7 cellular contexts compared by ENCODE assay signal in the genomic region with DNA sequence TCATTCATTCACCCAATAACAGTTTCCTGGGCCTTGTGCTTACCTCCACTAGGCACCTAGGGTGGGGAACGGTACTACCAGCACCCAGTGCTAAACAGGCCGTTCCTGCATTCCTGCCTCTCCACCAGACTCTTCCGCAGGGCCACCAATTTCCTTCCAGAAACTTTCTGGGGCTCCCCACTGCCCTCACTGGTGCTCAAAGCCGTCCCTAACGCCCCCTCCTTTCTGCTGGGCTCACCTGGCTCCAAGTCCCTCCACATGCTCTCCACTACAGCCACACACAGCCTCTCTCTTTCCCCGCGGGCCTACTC. TPM values are rescaled to one million over a fixed set of nuclear protein-coding genes. Genes with fewer than 3 reads are reported as not detected.
A peak's percentile ranks its signal among the peaks of the same experiment; 100 is the strongest.
DNase-seq lines count a peak whose midpoint lies in the region; ATAC-seq and TF ChIP-seq lines count a peak whose summit lies in the region.

No MANE protein-coding gene starts in this region.

- H3K4me3 Mint-ChIP-seq in activated CD8-positive, alpha-beta T cell treated with anti-CD3 and anti-CD28 coated beads for 36 hours = peak overlapping the region; percentile 91

- H3K27ac ChIP-seq in subcutaneous abdominal adipose tissue (ENCODE audit: low read depth, low read length) = peak overlapping the region; percentile 69

- peak overlapping the region; percentile 49 for H3K9ac ChIP-seq in iPS-15b (ENCODE audit: low read depth, low read length)
- H3K9ac ChIP-seq in subcutaneous abdominal adipose tissue (ENCODE audit: low read length in 5 of 5) = peak overlapping the region in 2 of 5 donors; percentile 48 to 64

- no peaks in the 10 kb centered on the region for H3K9me3 Mint-ChIP-seq in activated CD8-positive, alpha-beta T cell treated with anti-CD3 and anti-CD28 coated beads for 36 hours

- no peak for DNase-seq in activated CD8-positive, alpha-beta T cell treated with anti-CD3 and anti-CD28 coated beads for 36 hours
- DNase-seq in middle frontal gyrus (ENCODE audit: extremely low spot score, low spot score) (no peak), occipital lobe (lab: John Stamatoyannopoulos, UW) (no peak), NCI-H128 (lab: John Stamatoyannopoulos, UW; ENCODE audit: unreplicated experiment) (no peak)

- peak; percentile 2 for ATAC-seq in HG03095 (IDR thresholded peaks at IDR 0.05; ENCODE audit: unreplicated experiment)
- ATAC-seq in activated CD8-positive, alpha-beta T cell treated with anti-CD3 and anti-CD28 coated beads for 36 hours = peak; percentile 1

- peak overlapping the region; percentile 92 for H3K27ac Mint-ChIP-seq in activated CD8-positive, alpha-beta T cell treated with anti-CD3 and anti-CD28 coated beads for 36 hours

- H3K36me3 Mint-ChIP-seq in activated CD8-positive, alpha-beta T cell treated with anti-CD3 and anti-CD28 coated beads for 36 hours (ENCODE audit: low read depth) = peaks cover 66% of the 10 kb centered on the region

- peak overlapping the region; percentile 69 for H3K4me3 ChIP-seq in iPS-15b (ENCODE audit: low read depth, low read length)
- peak overlapping the region in 3 of 5 donors; percentile 68 to 71 (median 71) for H3K4me3 ChIP-seq in subcutaneous abdominal adipose tissue (ENCODE audit: low read depth in 1 of 5, low read length in 5 of 5)

- peaks cover 74% of the 10 kb centered on the region for H3K4me1 Mint-ChIP-seq in activated CD8-positive, alpha-beta T cell treated with anti-CD3 and anti-CD28 coated beads for 36 hours (ENCODE audit: low read depth)

- peaks cover 3% of the 10 kb centered on the region for H3K27me3 ChIP-seq in iPS-15b (ENCODE audit: control insufficient read depth, insufficient read depth, low read length)
- H3K27me3 ChIP-seq in subcutaneous abdominal adipose tissue (ENCODE audit: control insufficient read depth in 5 of 5, insufficient read depth in 4 of 5, low read length in 5 of 5) = peaks cover 0 to 5% (median 4%) of the 10 kb centered on the region in 5 donors

- H3K4me1 ChIP-seq in iPS-15b (ENCODE audit: control insufficient read depth, insufficient read depth, low read length) = peaks cover 35% of the 10 kb centered on the region
- peaks cover 0 to 22% (median 12%) of the 10 kb centered on the region in 5 donors for H3K4me1 ChIP-seq in subcutaneous abdominal adipose tissue (ENCODE audit: control insufficient read depth in 5 of 5, insufficient read depth in 5 of 5, low read length in 5 of 5)

- H3K36me3 ChIP-seq in iPS-15b (ENCODE audit: control insufficient read depth, insufficient read depth, low read length) (no peaks in the 10 kb centered on the region), subcutaneous abdominal adipose tissue (ENCODE audit: control insufficient read depth in 5 of 5, insufficient read depth in 5 of 5, low read length in 5 of 5) (peaks cover 0 to 11% (median 5%) of the 10 kb centered on the region in 5 donors)

- TF ChIP-seq CTCF in activated CD8-positive, alpha-beta T cell treated with anti-CD3 and anti-CD28 coated beads for 36 hours (IDR thresholded peaks at IDR 0.05) = no peak

- CTCF ChIA-PET in activated CD8-positive, alpha-beta T cell treated with anti-CD3 and anti-CD28 coated beads for 36 hours (lab: Charles Lee) = no interaction called here

- no peaks in the 10 kb centered on the region for H3K27me3 Mint-ChIP-seq in activated CD8-positive, alpha-beta T cell treated with anti-CD3 and anti-CD28 coated beads for 36 hours

- H3K9me3 ChIP-seq in iPS-15b (ENCODE audit: control insufficient read depth, insufficient read depth, low read length) (no peaks in the 10 kb centered on the region), subcutaneous abdominal adipose tissue (ENCODE audit: control insufficient read depth in 5 of 5, low read length in 5 of 5) (no peaks in the 10 kb centered on the region)

- POLR2A ChIA-PET in activated CD8-positive, alpha-beta T cell treated with anti-CD3 and anti-CD28 coated beads for 36 hours (lab: Charles Lee) = interaction anchor here (1.1 to 67.1 kb wide), 6 partner anchors 15 to 37 kb away, joined by 4 to 2439 read pairs (median 6); a partner anchor contains a TSS

- intact Hi-C loops in activated CD8-positive, alpha-beta T cell treated with anti-CD3 and anti-CD28 coated beads for 36 hours (cut with micrococcal nuclease) = loop anchor here (5.0 kb wide), 2 partner anchors 52 to 118 kb away; a partner anchor contains a TSS

RNA-seq across cellular contexts. Expression of a gene that starts 1.4 kb away (rescaled TPM):
- total RNA-seq in activated CD8-positive, alpha-beta T cell treated with anti-CD3 and anti-CD28 coated beads for 36 hours = 100 to 1,000 TPM; 210 to 216 TPM
- 4.1 TPM for total RNA-seq in occipital lobe

RNA-seq across cellular contexts. Expression of a gene that starts 32.9 kb away (rescaled TPM):
- total RNA-seq in activated CD8-positive, alpha-beta T cell treated with anti-CD3 and anti-CD28 coated beads for 36 hours = 10 to 100 TPM; 52.3 to 55.3 TPM
- total RNA-seq in occipital lobe = 30.4 TPM

RNA-seq across cellular contexts. Expression of a gene that starts 51.0 kb away (rescaled TPM):
- 100 to 1,000 TPM; 147 to 150 TPM for total RNA-seq in activated CD8-positive, alpha-beta T cell treated with anti-CD3 and anti-CD28 coated beads for 36 hours
- total RNA-seq in occipital lobe = 2.5 TPM

Comparison
In these comparisons a context has a peak if more than half of its experiments do, and no peak if none do; other contexts are left out.
1. RNA of a gene that starts 1.4 kb away (total RNA-seq): 210 to 216 TPM in activated CD8-positive, alpha-beta T cell treated with anti-CD3 and anti-CD28 coated beads for 36 hours; 4.1 TPM in occipital lobe (single experiment); every median in the first group is over 10 times any median in the second.
2. RNA of a gene that starts 51.0 kb away (total RNA-seq): 147 to 150 TPM in activated CD8-positive, alpha-beta T cell treated with anti-CD3 and anti-CD28 coated beads for 36 hours; 2.5 TPM in occipital lobe (single experiment); every median in the first group is over 10 times any median in the second.